Comparison of ENCODE assay signal across 1 cellular context in the genomic region with DNA sequence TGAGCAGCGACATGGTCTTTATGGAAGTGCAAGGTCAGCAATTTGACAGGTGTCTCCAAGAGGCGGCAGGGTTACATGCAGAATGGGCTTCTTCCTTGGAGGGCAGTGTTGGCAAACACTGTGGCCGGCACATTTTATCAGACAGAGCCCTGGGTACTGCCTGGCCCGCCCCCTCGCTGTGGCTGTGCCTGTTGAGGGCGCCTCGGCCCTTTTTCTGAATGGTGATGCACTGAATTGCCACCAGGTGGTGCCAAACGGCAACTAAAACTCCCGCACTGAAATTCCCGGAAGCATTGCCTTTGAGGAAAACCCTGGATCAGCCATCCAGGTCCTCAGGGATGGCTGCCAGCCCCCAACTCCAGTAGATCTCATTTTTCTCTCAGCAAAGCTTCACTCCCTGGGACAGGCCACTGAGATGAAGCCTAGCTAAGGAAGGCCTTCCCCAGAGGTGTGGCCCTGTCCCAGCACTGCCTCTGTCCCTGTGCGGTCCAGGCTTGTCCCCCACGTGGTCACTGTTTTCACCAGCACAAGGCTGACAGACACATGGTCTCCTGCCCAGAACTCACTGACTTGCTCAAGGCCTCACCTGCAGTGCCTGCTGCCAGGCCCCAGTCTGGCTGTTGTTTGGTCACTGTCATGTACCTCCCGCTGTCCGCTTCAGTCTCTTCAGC.
TF ChIP-seq lines count a peak whose summit lies in the region.

No MANE protein-coding gene starts in this region.

TF ChIP-seq in HepG2, 621 proteins besides CTCF, POLR2A, EP300 and RAD21 (continued from another document and continues in another):
- TF ChIP-seq, protein P1, sequence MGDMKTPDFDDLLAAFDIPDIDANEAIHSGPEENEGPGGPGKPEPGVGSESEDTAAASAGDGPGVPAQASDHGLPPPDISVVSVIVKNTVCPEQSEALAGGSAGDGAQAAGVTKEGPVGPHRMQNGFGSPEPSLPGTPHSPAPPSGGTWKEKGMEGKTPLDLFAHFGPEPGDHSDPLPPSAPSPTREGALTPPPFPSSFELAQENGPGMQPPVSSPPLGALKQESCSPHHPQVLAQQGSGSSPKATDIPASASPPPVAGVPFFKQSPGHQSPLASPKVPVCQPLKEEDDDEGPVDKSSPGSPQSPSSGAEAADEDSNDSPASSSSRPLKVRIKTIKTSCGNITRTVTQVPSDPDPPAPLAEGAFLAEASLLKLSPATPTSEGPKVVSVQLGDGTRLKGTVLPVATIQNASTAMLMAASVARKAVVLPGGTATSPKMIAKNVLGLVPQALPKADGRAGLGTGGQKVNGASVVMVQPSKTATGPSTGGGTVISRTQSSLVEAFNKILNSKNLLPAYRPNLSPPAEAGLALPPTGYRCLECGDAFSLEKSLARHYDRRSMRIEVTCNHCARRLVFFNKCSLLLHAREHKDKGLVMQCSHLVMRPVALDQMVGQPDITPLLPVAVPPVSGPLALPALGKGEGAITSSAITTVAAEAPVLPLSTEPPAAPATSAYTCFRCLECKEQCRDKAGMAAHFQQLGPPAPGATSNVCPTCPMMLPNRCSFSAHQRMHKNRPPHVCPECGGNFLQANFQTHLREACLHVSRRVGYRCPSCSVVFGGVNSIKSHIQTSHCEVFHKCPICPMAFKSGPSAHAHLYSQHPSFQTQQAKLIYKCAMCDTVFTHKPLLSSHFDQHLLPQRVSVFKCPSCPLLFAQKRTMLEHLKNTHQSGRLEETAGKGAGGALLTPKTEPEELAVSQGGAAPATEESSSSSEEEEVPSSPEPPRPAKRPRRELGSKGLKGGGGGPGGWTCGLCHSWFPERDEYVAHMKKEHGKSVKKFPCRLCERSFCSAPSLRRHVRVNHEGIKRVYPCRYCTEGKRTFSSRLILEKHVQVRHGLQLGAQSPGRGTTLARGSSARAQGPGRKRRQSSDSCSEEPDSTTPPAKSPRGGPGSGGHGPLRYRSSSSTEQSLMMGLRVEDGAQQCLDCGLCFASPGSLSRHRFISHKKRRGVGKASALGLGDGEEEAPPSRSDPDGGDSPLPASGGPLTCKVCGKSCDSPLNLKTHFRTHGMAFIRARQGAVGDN (CRISPR knock-in tag; IDR thresholded peaks at IDR 0.05), result peak; percentile 70
- TF ChIP-seq ZC3H4 (CRISPR knock-in tag; IDR thresholded peaks at IDR 0.05; ENCODE audit: borderline replicate concordance), result no peak
- TF ChIP-seq SMC3 (IDR thresholded peaks at IDR 0.05; ENCODE audit: low read length), result peak; percentile 88
- no peak for TF ChIP-seq SRSF9 (IDR thresholded peaks at IDR 0.05; ENCODE audit: borderline replicate concordance, insufficient read depth, low read depth, low read length, poor library complexity, severe bottlenecking)
- TF ChIP-seq, protein P2, sequence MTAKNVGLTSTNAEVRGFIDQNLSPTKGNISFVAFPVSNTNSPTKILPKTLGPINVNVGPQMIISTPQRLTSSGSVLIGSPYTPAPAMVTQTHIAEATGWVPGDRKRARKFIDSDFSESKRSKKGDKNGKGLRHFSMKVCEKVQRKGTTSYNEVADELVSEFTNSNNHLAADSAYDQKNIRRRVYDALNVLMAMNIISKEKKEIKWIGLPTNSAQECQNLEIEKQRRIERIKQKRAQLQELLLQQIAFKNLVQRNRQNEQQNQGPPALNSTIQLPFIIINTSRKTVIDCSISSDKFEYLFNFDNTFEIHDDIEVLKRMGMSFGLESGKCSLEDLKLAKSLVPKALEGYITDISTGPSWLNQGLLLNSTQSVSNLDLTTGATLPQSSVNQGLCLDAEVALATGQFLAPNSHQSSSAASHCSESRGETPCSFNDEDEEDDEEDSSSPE (CRISPR knock-in tag; IDR thresholded peaks at IDR 0.05), result no peak
- TF ChIP-seq ZNF768 (CRISPR knock-in tag; IDR thresholded peaks at IDR 0.05), result no peak
- TF ChIP-seq ZNF550 (CRISPR knock-in tag; IDR thresholded peaks at IDR 0.05; ENCODE audit: borderline replicate concordance), result no peak
- no peak for TF ChIP-seq ZMYM4 (CRISPR knock-in tag; IDR thresholded peaks at IDR 0.05)
- no peak for TF ChIP-seq ZNF124 (CRISPR knock-in tag; IDR thresholded peaks at IDR 0.05)
- TF ChIP-seq NFIB (CRISPR knock-in tag; IDR thresholded peaks at IDR 0.05; ENCODE audit: borderline replicate concordance), result no peak
- no peak for TF ChIP-seq MED8 (CRISPR knock-in tag; IDR thresholded peaks at IDR 0.05; ENCODE audit: insufficient replicate concordance)
- TF ChIP-seq LCORL (IDR thresholded peaks at IDR 0.05), result no peak
- TF ChIP-seq LCORL (CRISPR knock-in tag; IDR thresholded peaks at IDR 0.05), result no peak
- TF ChIP-seq IRF2 (CRISPR knock-in tag; IDR thresholded peaks at IDR 0.05), result peak; percentile 37; the same call in 1 of the 2 replicates
- TF ChIP-seq, protein P3, sequence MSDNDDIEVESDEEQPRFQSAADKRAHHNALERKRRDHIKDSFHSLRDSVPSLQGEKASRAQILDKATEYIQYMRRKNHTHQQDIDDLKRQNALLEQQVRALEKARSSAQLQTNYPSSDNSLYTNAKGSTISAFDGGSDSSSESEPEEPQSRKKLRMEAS (IDR thresholded peaks at IDR 0.05), result peak; percentile 35; the same call in 1 of the 2 replicates
- no peak for TF ChIP-seq SIX4 (CRISPR knock-in tag; IDR thresholded peaks at IDR 0.05)
- no peak for TF ChIP-seq TOE1 (CRISPR knock-in tag; IDR thresholded peaks at IDR 0.05)
- TF ChIP-seq ZNF83 (CRISPR knock-in tag; IDR thresholded peaks at IDR 0.05; ENCODE audit: borderline replicate concordance), result no peak
- TF ChIP-seq, protein P4, sequence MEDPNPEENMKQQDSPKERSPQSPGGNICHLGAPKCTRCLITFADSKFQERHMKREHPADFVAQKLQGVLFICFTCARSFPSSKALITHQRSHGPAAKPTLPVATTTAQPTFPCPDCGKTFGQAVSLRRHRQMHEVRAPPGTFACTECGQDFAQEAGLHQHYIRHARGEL (CRISPR knock-in tag; IDR thresholded peaks at IDR 0.05), result 0 out of 2 replicates have a peak, but pooled peaks have one; percentile 48
- no peak for TF ChIP-seq KAT2B (IDR thresholded peaks at IDR 0.05; ENCODE audit: borderline replicate concordance, low read depth, low read length)
- no peak for TF ChIP-seq ZNF766 (CRISPR knock-in tag; IDR thresholded peaks at IDR 0.05; ENCODE audit: borderline replicate concordance)
- no peak for TF ChIP-seq NR2F6 (IDR thresholded peaks at IDR 0.05)
- TF ChIP-seq NR2F6 (CRISPR knock-in tag; IDR thresholded peaks at IDR 0.05), result 0 out of 2 replicates have a peak, but pooled peaks have one; percentile 20
- TF ChIP-seq CREM (IDR thresholded peaks at IDR 0.05), result no peak
- TF ChIP-seq CREM (CRISPR knock-in tag; IDR thresholded peaks at IDR 0.05), result no peak
- no peak for TF ChIP-seq ZNF235 (CRISPR knock-in tag; IDR thresholded peaks at IDR 0.05; ENCODE audit: borderline replicate concordance)
- no peak for TF ChIP-seq IKZF4 (CRISPR knock-in tag; IDR thresholded peaks at IDR 0.05; ENCODE audit: borderline replicate concordance, low read depth, not compliant biosample characterization)
- TF ChIP-seq, protein P5, sequence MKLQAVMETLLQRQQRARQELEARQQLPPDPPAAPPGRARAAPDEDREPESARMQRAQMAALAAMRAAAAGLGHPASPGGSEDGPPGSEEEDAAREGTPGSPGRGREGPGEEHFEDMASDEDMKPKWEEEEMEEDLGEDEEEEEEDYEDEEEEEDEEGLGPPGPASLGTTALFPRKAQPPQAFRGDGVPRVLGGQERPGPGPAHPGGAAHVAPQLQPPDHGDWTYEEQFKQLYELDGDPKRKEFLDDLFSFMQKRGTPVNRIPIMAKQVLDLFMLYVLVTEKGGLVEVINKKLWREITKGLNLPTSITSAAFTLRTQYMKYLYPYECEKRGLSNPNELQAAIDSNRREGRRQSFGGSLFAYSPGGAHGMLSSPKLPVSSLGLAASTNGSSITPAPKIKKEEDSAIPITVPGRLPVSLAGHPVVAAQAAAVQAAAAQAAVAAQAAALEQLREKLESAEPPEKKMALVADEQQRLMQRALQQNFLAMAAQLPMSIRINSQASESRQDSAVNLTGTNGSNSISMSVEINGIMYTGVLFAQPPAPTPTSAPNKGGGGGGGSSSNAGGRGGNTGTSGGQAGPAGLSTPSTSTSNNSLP (IDR thresholded peaks at IDR 0.05; ENCODE audit: low read depth, low read length), result no peak
- TF ChIP-seq NR2C2 (CRISPR knock-in tag; IDR thresholded peaks at IDR 0.05; ENCODE audit: borderline replicate concordance), result no peak
- TF ChIP-seq, protein P6, sequence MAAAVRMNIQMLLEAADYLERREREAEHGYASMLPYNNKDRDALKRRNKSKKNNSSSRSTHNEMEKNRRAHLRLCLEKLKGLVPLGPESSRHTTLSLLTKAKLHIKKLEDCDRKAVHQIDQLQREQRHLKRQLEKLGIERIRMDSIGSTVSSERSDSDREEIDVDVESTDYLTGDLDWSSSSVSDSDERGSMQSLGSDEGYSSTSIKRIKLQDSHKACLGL (CRISPR knock-in tag; IDR thresholded peaks at IDR 0.05), result no peak
- TF ChIP-seq ZNF737 (CRISPR knock-in tag; IDR thresholded peaks at IDR 0.05; ENCODE audit: borderline replicate concordance), result no peak
- peak; percentile 16; the same call in 1 of the 2 replicates for TF ChIP-seq RXRA (CRISPR knock-in tag; IDR thresholded peaks at IDR 0.05)
- no peak for TF ChIP-seq NCOA1 (CRISPR knock-in tag; IDR thresholded peaks at IDR 0.05)
- TF ChIP-seq, protein P7, sequence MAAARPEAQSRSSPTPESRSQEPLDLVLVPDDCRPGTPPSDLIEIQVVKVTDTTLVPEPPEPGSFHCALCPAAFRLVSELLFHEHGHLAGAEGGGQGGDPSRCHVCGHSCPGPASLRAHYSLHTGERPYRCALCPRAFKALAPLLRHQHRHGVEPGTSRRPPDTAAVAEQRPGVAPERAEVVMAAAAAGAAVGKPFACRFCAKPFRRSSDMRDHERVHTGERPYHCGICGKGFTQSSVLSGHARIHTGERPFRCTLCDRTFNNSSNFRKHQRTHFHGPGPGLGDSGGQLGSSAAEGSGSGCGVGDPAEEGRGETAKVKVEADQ (CRISPR knock-in tag; IDR thresholded peaks at IDR 0.05; ENCODE audit: borderline replicate concordance), result no peak
- peak; percentile 43 for TF ChIP-seq YY1 (IDR thresholded peaks at IDR 0.05; ENCODE audit: insufficient read depth, insufficient replicate concordance, low read depth, low read length)
- TF ChIP-seq DR1 (CRISPR knock-in tag; IDR thresholded peaks at IDR 0.05), result 0 out of 2 replicates have a peak, but pooled peaks have one; percentile 18
- peak; percentile 27; the same call in 1 of the 2 replicates for TF ChIP-seq HOXA3 (CRISPR knock-in tag; IDR thresholded peaks at IDR 0.05)
- TF ChIP-seq, protein P8, sequence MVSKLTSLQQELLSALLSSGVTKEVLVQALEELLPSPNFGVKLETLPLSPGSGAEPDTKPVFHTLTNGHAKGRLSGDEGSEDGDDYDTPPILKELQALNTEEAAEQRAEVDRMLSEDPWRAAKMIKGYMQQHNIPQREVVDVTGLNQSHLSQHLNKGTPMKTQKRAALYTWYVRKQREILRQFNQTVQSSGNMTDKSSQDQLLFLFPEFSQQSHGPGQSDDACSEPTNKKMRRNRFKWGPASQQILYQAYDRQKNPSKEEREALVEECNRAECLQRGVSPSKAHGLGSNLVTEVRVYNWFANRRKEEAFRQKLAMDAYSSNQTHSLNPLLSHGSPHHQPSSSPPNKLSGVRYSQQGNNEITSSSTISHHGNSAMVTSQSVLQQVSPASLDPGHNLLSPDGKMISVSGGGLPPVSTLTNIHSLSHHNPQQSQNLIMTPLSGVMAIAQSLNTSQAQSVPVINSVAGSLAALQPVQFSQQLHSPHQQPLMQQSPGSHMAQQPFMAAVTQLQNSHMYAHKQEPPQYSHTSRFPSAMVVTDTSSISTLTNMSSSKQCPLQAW (CRISPR knock-in tag; IDR thresholded peaks at IDR 0.05), result peak; percentile 54; the same call in 1 of the 2 replicates
- TF ChIP-seq, protein P9, sequence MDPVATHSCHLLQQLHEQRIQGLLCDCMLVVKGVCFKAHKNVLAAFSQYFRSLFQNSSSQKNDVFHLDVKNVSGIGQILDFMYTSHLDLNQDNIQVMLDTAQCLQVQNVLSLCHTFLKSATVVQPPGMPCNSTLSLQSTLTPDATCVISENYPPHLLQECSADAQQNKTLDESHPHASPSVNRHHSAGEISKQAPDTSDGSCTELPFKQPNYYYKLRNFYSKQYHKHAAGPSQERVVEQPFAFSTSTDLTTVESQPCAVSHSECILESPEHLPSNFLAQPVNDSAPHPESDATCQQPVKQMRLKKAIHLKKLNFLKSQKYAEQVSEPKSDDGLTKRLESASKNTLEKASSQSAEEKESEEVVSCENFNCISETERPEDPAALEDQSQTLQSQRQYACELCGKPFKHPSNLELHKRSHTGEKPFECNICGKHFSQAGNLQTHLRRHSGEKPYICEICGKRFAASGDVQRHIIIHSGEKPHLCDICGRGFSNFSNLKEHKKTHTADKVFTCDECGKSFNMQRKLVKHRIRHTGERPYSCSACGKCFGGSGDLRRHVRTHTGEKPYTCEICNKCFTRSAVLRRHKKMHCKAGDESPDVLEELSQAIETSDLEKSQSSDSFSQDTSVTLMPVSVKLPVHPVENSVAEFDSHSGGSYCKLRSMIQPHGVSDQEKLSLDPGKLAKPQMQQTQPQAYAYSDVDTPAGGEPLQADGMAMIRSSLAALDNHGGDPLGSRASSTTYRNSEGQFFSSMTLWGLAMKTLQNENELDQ (CRISPR knock-in tag; IDR thresholded peaks at IDR 0.05; ENCODE audit: borderline replicate concordance), result no peak
- TF ChIP-seq, protein P10, sequence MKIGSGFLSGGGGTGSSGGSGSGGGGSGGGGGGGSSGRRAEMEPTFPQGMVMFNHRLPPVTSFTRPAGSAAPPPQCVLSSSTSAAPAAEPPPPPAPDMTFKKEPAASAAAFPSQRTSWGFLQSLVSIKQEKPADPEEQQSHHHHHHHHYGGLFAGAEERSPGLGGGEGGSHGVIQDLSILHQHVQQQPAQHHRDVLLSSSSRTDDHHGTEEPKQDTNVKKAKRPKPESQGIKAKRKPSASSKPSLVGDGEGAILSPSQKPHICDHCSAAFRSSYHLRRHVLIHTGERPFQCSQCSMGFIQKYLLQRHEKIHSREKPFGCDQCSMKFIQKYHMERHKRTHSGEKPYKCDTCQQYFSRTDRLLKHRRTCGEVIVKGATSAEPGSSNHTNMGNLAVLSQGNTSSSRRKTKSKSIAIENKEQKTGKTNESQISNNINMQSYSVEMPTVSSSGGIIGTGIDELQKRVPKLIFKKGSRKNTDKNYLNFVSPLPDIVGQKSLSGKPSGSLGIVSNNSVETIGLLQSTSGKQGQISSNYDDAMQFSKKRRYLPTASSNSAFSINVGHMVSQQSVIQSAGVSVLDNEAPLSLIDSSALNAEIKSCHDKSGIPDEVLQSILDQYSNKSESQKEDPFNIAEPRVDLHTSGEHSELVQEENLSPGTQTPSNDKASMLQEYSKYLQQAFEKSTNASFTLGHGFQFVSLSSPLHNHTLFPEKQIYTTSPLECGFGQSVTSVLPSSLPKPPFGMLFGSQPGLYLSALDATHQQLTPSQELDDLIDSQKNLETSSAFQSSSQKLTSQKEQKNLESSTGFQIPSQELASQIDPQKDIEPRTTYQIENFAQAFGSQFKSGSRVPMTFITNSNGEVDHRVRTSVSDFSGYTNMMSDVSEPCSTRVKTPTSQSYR (CRISPR knock-in tag; IDR thresholded peaks at IDR 0.05; ENCODE audit: borderline replicate concordance), result no peak
- TF ChIP-seq MIER2 (CRISPR knock-in tag; IDR thresholded peaks at IDR 0.05), result no peak
- no peak for TF ChIP-seq ZNF724P (CRISPR knock-in tag; IDR thresholded peaks at IDR 0.05; ENCODE audit: borderline replicate concordance)
- TF ChIP-seq NKX3-1 (CRISPR knock-in tag; IDR thresholded peaks at IDR 0.05), result no peak
- TF ChIP-seq ZFP41 (CRISPR knock-in tag; IDR thresholded peaks at IDR 0.05; ENCODE audit: borderline replicate concordance), result no peak
- TF ChIP-seq ZNF230 (CRISPR knock-in tag; IDR thresholded peaks at IDR 0.05), result 0 out of 2 replicates have a peak, but pooled peaks have one; percentile 43
- TF ChIP-seq SNRNP70 (IDR thresholded peaks at IDR 0.05; ENCODE audit: low read depth, low read length), result no peak
- TF ChIP-seq SOX13 (IDR thresholded peaks at IDR 0.05), result no peak
- peak in 1 of 2 experiments; percentile 32; a peak in 1 of 4 replicates for TF ChIP-seq SOX13 (CRISPR knock-in tag; conservative IDR thresholded peaks at IDR 0.05 in 1 of 2, IDR thresholded peaks at IDR 0.05 in 1 of 2)
- no peak for TF ChIP-seq SMAD3 (CRISPR knock-in tag; IDR thresholded peaks at IDR 0.05)
- no peak for TF ChIP-seq SMARCE1 (IDR thresholded peaks at IDR 0.05; ENCODE audit: borderline replicate concordance)
- TF ChIP-seq KDM1A (CRISPR knock-in tag; IDR thresholded peaks at IDR 0.05), result no peak
